ENCODE assay signal across 1 cellular context in genomic region chr22:48086246-48086645, GRCh38.
TF ChIP-seq lines count a peak whose summit lies in the region.

No MANE protein-coding gene starts in this region.

TF ChIP-seq in HepG2, 621 proteins besides CTCF, POLR2A, EP300 and RAD21 (continued from another document):
- TF ChIP-seq MAFK (conservative IDR thresholded peaks at IDR 0.05 in 1 of 2, IDR thresholded peaks at IDR 0.05 in 1 of 2; ENCODE audit: low read length in 2 of 2): peak; percentile 58 to 81; a peak in 2 of 4 replicates
- TF ChIP-seq MAFF (IDR thresholded peaks at IDR 0.05; ENCODE audit: low read depth, low read length): peak; percentile 53; the same call in 1 of the 2 replicates
TF ChIP-seq in HepG2: peak in this region for 2.
